13 cellular contexts compared by ENCODE assay signal in genomic region chr6:125612400-125612846, GRCh38.
DNase-seq lines count a peak whose midpoint lies in the region; ATAC-seq and TF ChIP-seq lines count a peak whose summit lies in the region.
"Had no signal": no experiment of that assay in that cellular context is flagged by ENCODE, and none has a peak within 500 bp of the region (broad histone marks: within the 10 kb centered on the region; RNA-seq: fewer than 3 reads in every experiment).

No MANE protein-coding gene starts in this region.

- H3K27me3 ChIP-seq in HUES64 (ENCODE audit: insufficient read depth, low read length) (no peaks in the 10 kb centered on the region), endodermal cell (ENCODE audit: control insufficient read depth, insufficient read depth, low read length, poor library complexity, severe bottlenecking) (no peaks in the 10 kb centered on the region), MG63 (no peaks in the 10 kb centered on the region)
- H3K27me3 ChIP-seq: pancreas had no signal

- H3K4me1 Mint-ChIP-seq in endodermal cell, result peaks cover 19% of the 10 kb centered on the region
- no peaks in the 10 kb centered on the region for H3K4me1 Mint-ChIP-seq in activated naive CD8-positive, alpha-beta T cell treated with anti-CD3 and anti-CD28 coated beads, Interleukin-2, amount 50 U/mL, for 24 hours
- H3K4me1 Mint-ChIP-seq: activated CD4-positive, alpha-beta T cell treated with anti-CD3 and anti-CD28 coated beads, Interleukin-2, amount 10 ng/mL, durations not matched to agents 24 days and 14 days; activated T-helper 17 cell treated with anti-CD3 and anti-CD28 coated beads, Interleukin-2, amount 50 U/mL, for 72 hours; CD4-positive, alpha-beta memory T cell had no signal

- WGBS in HUES64, result 37% methylated on average over 3 of the region's 3 CpGs
- 14 to 44% methylated on average over 2 to 3 of the region's 3 CpGs for WGBS in endodermal cell (ENCODE audit: insufficient coverage in 1 of 2, insufficient read length in 1 of 2), 2 experiments

- no peaks in the 10 kb centered on the region for H3K9me3 ChIP-seq in HUES64 (ENCODE audit: insufficient read depth, low read depth, low read length)
- no peaks in the 10 kb centered on the region for H3K9me3 ChIP-seq in endodermal cell (ENCODE audit: control insufficient read depth, low read length)
- H3K9me3 ChIP-seq in MG63, result no peaks in the 10 kb centered on the region
- H3K9me3 ChIP-seq: pancreas had no signal

- H3K4me3 Mint-ChIP-seq in endodermal cell, result peak overlapping the region; percentile 26
- H3K4me3 Mint-ChIP-seq in activated naive CD8-positive, alpha-beta T cell treated with anti-CD3 and anti-CD28 coated beads, Interleukin-2, amount 50 U/mL, for 24 hours, result no peak overlapping the region
- H3K4me3 Mint-ChIP-seq: activated CD4-positive, alpha-beta T cell treated with anti-CD3 and anti-CD28 coated beads, Interleukin-2, amount 10 ng/mL, durations not matched to agents 24 days and 14 days; activated T-helper 17 cell treated with anti-CD3 and anti-CD28 coated beads, Interleukin-2, amount 50 U/mL, for 72 hours; CD4-positive, alpha-beta memory T cell had no signal

- peak overlapping the region; percentile 84 for H3K27ac Mint-ChIP-seq in endodermal cell
- H3K27ac Mint-ChIP-seq in activated naive CD8-positive, alpha-beta T cell treated with anti-CD3 and anti-CD28 coated beads, Interleukin-2, amount 50 U/mL, for 24 hours, result no peak overlapping the region
- H3K27ac Mint-ChIP-seq: activated CD4-positive, alpha-beta T cell treated with anti-CD3 and anti-CD28 coated beads, Interleukin-2, amount 10 ng/mL, durations not matched to agents 24 days and 14 days; activated T-helper 17 cell treated with anti-CD3 and anti-CD28 coated beads, Interleukin-2, amount 50 U/mL, for 72 hours; CD4-positive, alpha-beta memory T cell had no signal

- no peak for TF ChIP-seq CTCF in endodermal cell (conservative IDR thresholded peaks at IDR 0.05)

- peaks cover 16% of the 10 kb centered on the region for H3K9me3 Mint-ChIP-seq in endodermal cell
- no peaks in the 10 kb centered on the region for H3K9me3 Mint-ChIP-seq in activated naive CD8-positive, alpha-beta T cell treated with anti-CD3 and anti-CD28 coated beads, Interleukin-2, amount 50 U/mL, for 24 hours
- H3K9me3 Mint-ChIP-seq: activated CD4-positive, alpha-beta T cell treated with anti-CD3 and anti-CD28 coated beads, Interleukin-2, amount 10 ng/mL, durations not matched to agents 24 days and 14 days; activated T-helper 17 cell treated with anti-CD3 and anti-CD28 coated beads, Interleukin-2, amount 50 U/mL, for 72 hours had no signal

- DNase-seq in NCI-H774 (lab: John Stamatoyannopoulos, UW) (peak; percentile 40), endodermal cell (no peak), putamen (ENCODE audit: low spot score) (peak; percentile 11), MG63 (no peak), CD1c-positive myeloid dendritic cell (ENCODE audit: extremely low spot score) (no peak)
- DNase-seq in activated naive CD8-positive, alpha-beta T cell treated with anti-CD3 and anti-CD28 coated beads, Interleukin-2, amount 50 U/mL, for 24 hours, result no peak
- DNase-seq in activated CD4-positive, alpha-beta T cell treated with anti-CD3 and anti-CD28 coated beads, Interleukin-2, amount 50 U/mL, for 48 hours, result no peak
- DNase-seq: activated CD4-positive, alpha-beta T cell treated with anti-CD3 and anti-CD28 coated beads, Interleukin-2, amount 10 ng/mL, durations not matched to agents 24 days and 14 days; CD4-positive, alpha-beta memory T cell; T-helper 1 cell had no signal

- peak overlapping the region; percentile 45; the same call in 1 of the 2 replicates for H3K9ac ChIP-seq in HUES64 (ENCODE audit: low read depth, low read length)
- H3K9ac ChIP-seq in endodermal cell (ENCODE audit: extremely low read depth, low read length, poor library complexity, severe bottlenecking), result no peak overlapping the region

- H3K27me3 Mint-ChIP-seq in endodermal cell (ENCODE audit: insufficient read depth), result no peaks in the 10 kb centered on the region
- H3K27me3 Mint-ChIP-seq in activated naive CD8-positive, alpha-beta T cell treated with anti-CD3 and anti-CD28 coated beads, Interleukin-2, amount 50 U/mL, for 24 hours, result peaks cover 13% of the 10 kb centered on the region

- H3K36me3 ChIP-seq in HUES64 (ENCODE audit: insufficient read depth, low read length), result no peaks in the 10 kb centered on the region
- no peaks in the 10 kb centered on the region for H3K36me3 ChIP-seq in endodermal cell (ENCODE audit: control insufficient read depth, insufficient read depth, low read length)
- no peaks in the 10 kb centered on the region for H3K36me3 ChIP-seq in MG63
- H3K36me3 ChIP-seq: pancreas had no signal

- H3K27ac ChIP-seq in HUES64 (ENCODE audit: low read depth, low read length) (peak overlapping the region; percentile 86; the same call in 1 of the 2 replicates), endodermal cell (ENCODE audit: low read depth, low read length) (peak overlapping the region; percentile 81)
- H3K27ac ChIP-seq: pancreas had no signal

- peaks cover 27% of the 10 kb centered on the region for H3K4me1 ChIP-seq in HUES64 (ENCODE audit: insufficient read depth, low read length)
- H3K4me1 ChIP-seq in endodermal cell (ENCODE audit: control insufficient read depth, insufficient read depth, low read length), result no peaks in the 10 kb centered on the region
- H3K4me1 ChIP-seq: pancreas had no signal

- no peak for ATAC-seq in activated naive CD8-positive, alpha-beta T cell treated with anti-CD3 and anti-CD28 coated beads, Interleukin-2, amount 50 U/mL, for 24 hours
- ATAC-seq: activated T-helper 17 cell treated with anti-CD3 and anti-CD28 coated beads, Interleukin-2, amount 50 U/mL, for 72 hours had no signal

- peak overlapping the region; percentile 35 for H3K4me3 ChIP-seq in HUES64 (ENCODE audit: low read length)
- H3K4me3 ChIP-seq in endodermal cell (ENCODE audit: low read length), result peak overlapping the region; percentile 56
- H3K4me3 ChIP-seq in MG63, result no peak overlapping the region
- H3K4me3 ChIP-seq: pancreas had no signal

- no peaks in the 10 kb centered on the region for H3K36me3 Mint-ChIP-seq in endodermal cell (ENCODE audit: low read depth)
- no peaks in the 10 kb centered on the region for H3K36me3 Mint-ChIP-seq in activated naive CD8-positive, alpha-beta T cell treated with anti-CD3 and anti-CD28 coated beads, Interleukin-2, amount 50 U/mL, for 24 hours (ENCODE audit: low read depth)
- H3K36me3 Mint-ChIP-seq: CD4-positive, alpha-beta memory T cell had no signal

Comparison
In these comparisons a context has a peak if more than half of its experiments do, and no peak if none do; other contexts are left out.
1. DNase-seq: peak in NCI-H774 (single experiment) and putamen (single experiment); none in endodermal cell (single experiment), activated naive CD8-positive, alpha-beta T cell treated with anti-CD3 and anti-CD28 coated beads, Interleukin-2, amount 50 U/mL, for 24 hours (single experiment), MG63 (single experiment), activated CD4-positive, alpha-beta T cell treated with anti-CD3 and anti-CD28 coated beads, Interleukin-2, amount 50 U/mL, for 48 hours (0 of 2) and CD1c-positive myeloid dendritic cell (single experiment).